Comparison of ENCODE assay signal across 1 cellular context in the genomic region with DNA sequence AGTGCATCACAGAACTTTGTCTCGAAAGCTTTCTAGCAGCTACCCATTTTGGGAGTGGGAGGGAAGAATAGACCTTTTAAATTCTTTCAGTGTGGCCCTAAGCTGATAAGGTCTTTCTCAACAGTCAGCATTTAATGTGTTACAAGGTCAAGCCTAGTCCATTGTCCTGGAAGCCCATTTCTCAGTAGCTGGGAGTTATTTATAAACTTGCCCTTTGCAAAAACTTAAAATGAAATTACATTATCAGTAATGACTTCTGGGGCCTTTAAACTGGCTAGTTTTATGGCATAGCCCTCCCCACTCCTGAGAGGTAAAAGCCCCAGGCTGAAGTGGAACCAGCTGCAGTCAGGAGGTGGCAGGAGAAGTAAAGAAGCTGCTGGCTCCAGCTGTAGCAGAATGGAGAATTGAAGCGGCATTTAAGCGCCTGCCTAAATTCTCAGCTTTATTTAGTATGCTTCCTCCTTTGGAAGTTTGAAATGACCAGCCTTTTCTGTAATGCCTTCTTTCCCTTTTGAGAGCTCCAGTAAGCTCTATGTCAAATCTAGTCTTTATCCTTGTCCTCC.
A peak's percentile ranks its signal among the peaks of the same experiment; 100 is the strongest.
TF ChIP-seq lines count a peak whose summit lies in the region.

No MANE protein-coding gene starts in this region.

TF ChIP-seq in K562, 482 proteins besides CTCF, POLR2A, EP300 and RAD21 (continued from another document and continues in another):
- TF ChIP-seq, protein P1, sequence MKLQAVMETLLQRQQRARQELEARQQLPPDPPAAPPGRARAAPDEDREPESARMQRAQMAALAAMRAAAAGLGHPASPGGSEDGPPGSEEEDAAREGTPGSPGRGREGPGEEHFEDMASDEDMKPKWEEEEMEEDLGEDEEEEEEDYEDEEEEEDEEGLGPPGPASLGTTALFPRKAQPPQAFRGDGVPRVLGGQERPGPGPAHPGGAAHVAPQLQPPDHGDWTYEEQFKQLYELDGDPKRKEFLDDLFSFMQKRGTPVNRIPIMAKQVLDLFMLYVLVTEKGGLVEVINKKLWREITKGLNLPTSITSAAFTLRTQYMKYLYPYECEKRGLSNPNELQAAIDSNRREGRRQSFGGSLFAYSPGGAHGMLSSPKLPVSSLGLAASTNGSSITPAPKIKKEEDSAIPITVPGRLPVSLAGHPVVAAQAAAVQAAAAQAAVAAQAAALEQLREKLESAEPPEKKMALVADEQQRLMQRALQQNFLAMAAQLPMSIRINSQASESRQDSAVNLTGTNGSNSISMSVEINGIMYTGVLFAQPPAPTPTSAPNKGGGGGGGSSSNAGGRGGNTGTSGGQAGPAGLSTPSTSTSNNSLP (IDR thresholded peaks at IDR 0.05; ENCODE audit: borderline replicate concordance, low read depth, low read length): peak; percentile 79
- TF ChIP-seq MEF2A (IDR thresholded peaks at IDR 0.05; ENCODE audit: control insufficient read depth, low read depth, low read length): peak; percentile 93
- TF ChIP-seq SMARCB1 (IDR thresholded peaks at IDR 0.05; ENCODE audit: insufficient read length, low read depth): no peak
- peak; percentile 9; the same call in 1 of the 2 replicates for TF ChIP-seq EHMT2 (IDR thresholded peaks at IDR 0.05)
- TF ChIP-seq FOXP1 (CRISPR knock-in tag; IDR thresholded peaks at IDR 0.05): no peak
- TF ChIP-seq ZNF431 (CRISPR knock-in tag; IDR thresholded peaks at IDR 0.05): no peak
- TF ChIP-seq NFIC (IDR thresholded peaks at IDR 0.05): 0 out of 2 replicates have a peak, but pooled peaks have one; percentile 16
- peak; percentile 16; the same call in 1 of the 2 replicates for TF ChIP-seq ATF7 (IDR thresholded peaks at IDR 0.05)
- TF ChIP-seq MAFK (IDR thresholded peaks at IDR 0.05; ENCODE audit: low read length): peak; percentile 87
- peak; percentile 16 for TF ChIP-seq SMAD1 (IDR thresholded peaks at IDR 0.05; ENCODE audit: low read depth, low read length, partially characterized antibody)
- TF ChIP-seq, protein P2, sequence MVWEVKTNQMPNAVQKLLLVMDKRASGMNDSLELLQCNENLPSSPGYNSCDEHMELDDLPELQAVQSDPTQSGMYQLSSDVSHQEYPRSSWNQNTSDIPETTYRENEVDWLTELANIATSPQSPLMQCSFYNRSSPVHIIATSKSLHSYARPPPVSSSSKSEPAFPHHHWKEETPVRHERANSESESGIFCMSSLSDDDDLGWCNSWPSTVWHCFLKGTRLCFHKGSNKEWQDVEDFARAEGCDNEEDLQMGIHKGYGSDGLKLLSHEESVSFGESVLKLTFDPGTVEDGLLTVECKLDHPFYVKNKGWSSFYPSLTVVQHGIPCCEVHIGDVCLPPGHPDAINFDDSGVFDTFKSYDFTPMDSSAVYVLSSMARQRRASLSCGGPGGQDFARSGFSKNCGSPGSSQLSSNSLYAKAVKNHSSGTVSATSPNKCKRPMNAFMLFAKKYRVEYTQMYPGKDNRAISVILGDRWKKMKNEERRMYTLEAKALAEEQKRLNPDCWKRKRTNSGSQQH (CRISPR knock-in tag; IDR thresholded peaks at IDR 0.05): no peak
- no peak for TF ChIP-seq SNAPC5 (CRISPR knock-in tag; IDR thresholded peaks at IDR 0.05)
- peak; percentile 60; the same call in 1 of the 2 replicates for TF ChIP-seq NFRKB (IDR thresholded peaks at IDR 0.05; ENCODE audit: low read depth)
- TF ChIP-seq, protein P3, sequence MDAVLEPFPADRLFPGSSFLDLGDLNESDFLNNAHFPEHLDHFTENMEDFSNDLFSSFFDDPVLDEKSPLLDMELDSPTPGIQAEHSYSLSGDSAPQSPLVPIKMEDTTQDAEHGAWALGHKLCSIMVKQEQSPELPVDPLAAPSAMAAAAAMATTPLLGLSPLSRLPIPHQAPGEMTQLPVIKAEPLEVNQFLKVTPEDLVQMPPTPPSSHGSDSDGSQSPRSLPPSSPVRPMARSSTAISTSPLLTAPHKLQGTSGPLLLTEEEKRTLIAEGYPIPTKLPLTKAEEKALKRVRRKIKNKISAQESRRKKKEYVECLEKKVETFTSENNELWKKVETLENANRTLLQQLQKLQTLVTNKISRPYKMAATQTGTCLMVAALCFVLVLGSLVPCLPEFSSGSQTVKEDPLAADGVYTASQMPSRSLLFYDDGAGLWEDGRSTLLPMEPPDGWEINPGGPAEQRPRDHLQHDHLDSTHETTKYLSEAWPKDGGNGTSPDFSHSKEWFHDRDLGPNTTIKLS (IDR thresholded peaks at IDR 0.05; ENCODE audit: borderline replicate concordance, low read depth): peak; percentile 24; the same call in 1 of the 2 replicates
- TF ChIP-seq NR3C1 (CRISPR knock-in tag; IDR thresholded peaks at IDR 0.05): no peak
- TF ChIP-seq NR2F6 (CRISPR knock-in tag; IDR thresholded peaks at IDR 0.05): no peak
- no peak for TF ChIP-seq NCOA2 (IDR thresholded peaks at IDR 0.05; ENCODE audit: partially characterized antibody in 2 of 2)
- no peak for TF ChIP-seq CBX2 (IDR thresholded peaks at IDR 0.05; ENCODE audit: insufficient read depth, low read length, poor library complexity, severe bottlenecking)
- TF ChIP-seq IRF2 (CRISPR knock-in tag; IDR thresholded peaks at IDR 0.05): no peak
- no peak for TF ChIP-seq ZNF551 (CRISPR knock-in tag; IDR thresholded peaks at IDR 0.05)
- TF ChIP-seq XRCC5 (IDR thresholded peaks at IDR 0.05; ENCODE audit: low read depth, low read length): peak; percentile 33; the same call in 1 of the 2 replicates
- TF ChIP-seq ZNF449 (CRISPR knock-in tag; IDR thresholded peaks at IDR 0.05): no peak
- TF ChIP-seq POLR2AphosphoS5 (IDR thresholded peaks at IDR 0.05; ENCODE audit: control insufficient read depth, insufficient read depth, low read depth, low read length): peak; percentile 54
- TF ChIP-seq MAZ (CRISPR knock-in tag; conservative IDR thresholded peaks at IDR 0.05 in 1 of 2, IDR thresholded peaks at IDR 0.05 in 1 of 2): peak; percentile 36 to 54
- peak; percentile 72 for TF ChIP-seq GATA2 (CRISPR knock-in tag; IDR thresholded peaks at IDR 0.05)
- TF ChIP-seq PHTF2 (CRISPR knock-in tag; IDR thresholded peaks at IDR 0.05): no peak
- TF ChIP-seq PHF21A (IDR thresholded peaks at IDR 0.05; ENCODE audit: borderline replicate concordance, low read depth): no peak
- TF ChIP-seq KAT8 (IDR thresholded peaks at IDR 0.05; ENCODE audit: low read depth): no peak
- no peak for TF ChIP-seq HNRNPL (IDR thresholded peaks at IDR 0.05; ENCODE audit: low read depth, low read length)
- TF ChIP-seq SUPT5H (IDR thresholded peaks at IDR 0.05): no peak
- no peak for TF ChIP-seq NCOA4 (IDR thresholded peaks at IDR 0.05; ENCODE audit: partially characterized antibody)
- TF ChIP-seq, protein P4, sequence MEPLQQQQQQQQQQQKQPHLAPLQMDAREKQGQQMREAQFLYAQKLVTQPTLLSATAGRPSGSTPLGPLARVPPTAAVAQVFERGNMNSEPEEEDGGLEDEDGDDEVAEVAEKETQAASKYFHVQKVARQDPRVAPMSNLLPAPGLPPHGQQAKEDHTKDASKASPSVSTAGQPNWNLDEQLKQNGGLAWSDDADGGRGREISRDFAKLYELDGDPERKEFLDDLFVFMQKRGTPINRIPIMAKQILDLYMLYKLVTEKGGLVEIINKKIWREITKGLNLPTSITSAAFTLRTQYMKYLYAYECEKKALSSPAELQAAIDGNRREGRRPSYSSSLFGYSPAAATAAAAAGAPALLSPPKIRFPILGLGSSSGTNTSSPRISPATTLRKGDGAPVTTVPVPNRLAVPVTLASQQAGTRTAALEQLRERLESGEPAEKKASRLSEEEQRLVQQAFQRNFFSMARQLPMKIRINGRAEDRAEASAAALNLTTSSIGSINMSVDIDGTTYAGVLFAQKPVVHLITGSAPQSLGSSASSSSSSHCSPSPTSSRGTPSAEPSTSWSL (CRISPR knock-in tag; IDR thresholded peaks at IDR 0.05; ENCODE audit: borderline replicate concordance): no peak
- no peak for TF ChIP-seq KLF1 (tag; IDR thresholded peaks at IDR 0.05)
- TF ChIP-seq BRF1 (IDR thresholded peaks at IDR 0.05; ENCODE audit: borderline replicate concordance, extremely low read depth, insufficient read length): no peak
- no peak for TF ChIP-seq ZFPM2 (CRISPR knock-in tag; IDR thresholded peaks at IDR 0.05)
- TF ChIP-seq, protein P5, sequence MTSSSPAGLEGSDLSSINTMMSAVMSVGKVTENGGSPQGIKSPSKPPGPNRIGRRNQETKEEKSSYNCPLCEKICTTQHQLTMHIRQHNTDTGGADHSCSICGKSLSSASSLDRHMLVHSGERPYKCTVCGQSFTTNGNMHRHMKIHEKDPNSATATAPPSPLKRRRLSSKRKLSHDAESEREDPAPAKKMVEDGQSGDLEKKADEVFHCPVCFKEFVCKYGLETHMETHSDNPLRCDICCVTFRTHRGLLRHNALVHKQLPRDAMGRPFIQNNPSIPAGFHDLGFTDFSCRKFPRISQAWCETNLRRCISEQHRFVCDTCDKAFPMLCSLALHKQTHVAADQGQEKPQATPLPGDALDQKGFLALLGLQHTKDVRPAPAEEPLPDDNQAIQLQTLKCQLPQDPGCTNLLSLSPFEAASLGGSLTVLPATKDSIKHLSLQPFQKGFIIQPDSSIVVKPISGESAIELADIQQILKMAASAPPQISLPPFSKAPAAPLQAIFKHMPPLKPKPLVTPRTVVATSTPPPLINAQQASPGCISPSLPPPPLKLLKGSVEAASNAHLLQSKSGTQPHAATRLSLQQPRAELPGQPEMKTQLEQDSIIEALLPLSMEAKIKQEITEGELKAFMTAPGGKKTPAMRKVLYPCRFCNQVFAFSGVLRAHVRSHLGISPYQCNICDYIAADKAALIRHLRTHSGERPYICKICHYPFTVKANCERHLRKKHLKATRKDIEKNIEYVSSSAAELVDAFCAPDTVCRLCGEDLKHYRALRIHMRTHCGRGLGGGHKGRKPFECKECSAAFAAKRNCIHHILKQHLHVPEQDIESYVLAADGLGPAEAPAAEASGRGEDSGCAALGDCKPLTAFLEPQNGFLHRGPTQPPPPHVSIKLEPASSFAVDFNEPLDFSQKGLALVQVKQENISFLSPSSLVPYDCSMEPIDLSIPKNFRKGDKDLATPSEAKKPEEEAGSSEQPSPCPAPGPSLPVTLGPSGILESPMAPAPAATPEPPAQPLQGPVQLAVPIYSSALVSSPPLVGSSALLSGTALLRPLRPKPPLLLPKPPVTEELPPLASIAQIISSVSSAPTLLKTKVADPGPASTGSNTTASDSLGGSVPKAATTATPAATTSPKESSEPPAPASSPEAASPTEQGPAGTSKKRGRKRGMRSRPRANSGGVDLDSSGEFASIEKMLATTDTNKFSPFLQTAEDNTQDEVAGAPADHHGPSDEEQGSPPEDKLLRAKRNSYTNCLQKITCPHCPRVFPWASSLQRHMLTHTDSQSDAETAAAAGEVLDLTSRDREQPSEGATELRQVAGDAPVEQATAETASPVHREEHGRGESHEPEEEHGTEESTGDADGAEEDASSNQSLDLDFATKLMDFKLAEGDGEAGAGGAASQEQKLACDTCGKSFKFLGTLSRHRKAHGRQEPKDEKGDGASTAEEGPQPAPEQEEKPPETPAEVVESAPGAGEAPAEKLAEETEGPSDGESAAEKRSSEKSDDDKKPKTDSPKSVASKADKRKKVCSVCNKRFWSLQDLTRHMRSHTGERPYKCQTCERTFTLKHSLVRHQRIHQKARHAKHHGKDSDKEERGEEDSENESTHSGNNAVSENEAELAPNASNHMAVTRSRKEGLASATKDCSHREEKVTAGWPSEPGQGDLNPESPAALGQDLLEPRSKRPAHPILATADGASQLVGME (CRISPR knock-in tag; IDR thresholded peaks at IDR 0.05): no peak
- peak; percentile 98 for TF ChIP-seq C11orf30 (IDR thresholded peaks at IDR 0.05; ENCODE audit: low read depth)
- TF ChIP-seq SIX5 (IDR thresholded peaks at IDR 0.05; ENCODE audit: borderline replicate concordance in 1 of 2, insufficient read depth in 1 of 2, low read depth in 1 of 2, low read length in 2 of 2): no peak
- peak; percentile 11 to 34; a peak in 1 of 4 replicates for TF ChIP-seq FOXA3 (CRISPR knock-in tag; conservative IDR thresholded peaks at IDR 0.05 in 1 of 2, IDR thresholded peaks at IDR 0.05 in 1 of 2)
- peak; percentile 61 for TF ChIP-seq CCNT2 (IDR thresholded peaks at IDR 0.05; ENCODE audit: borderline replicate concordance, extremely low read depth, insufficient read length, low read depth, low read length)
- TF ChIP-seq CREM (IDR thresholded peaks at IDR 0.05; ENCODE audit: low read depth): no peak; the same call in 1 of the 2 replicates
- no peak for TF ChIP-seq HNRNPK (IDR thresholded peaks at IDR 0.05; ENCODE audit: low read depth, low read length, poor library complexity, severe bottlenecking)
- TF ChIP-seq RFX1 (IDR thresholded peaks at IDR 0.05): no peak
- no peak; the same call in 1 of the 2 replicates for TF ChIP-seq MYBL2 (IDR thresholded peaks at IDR 0.05; ENCODE audit: low read depth)
- no peak for TF ChIP-seq MYBL2 (CRISPR knock-in tag; IDR thresholded peaks at IDR 0.05; ENCODE audit: borderline replicate concordance)
- no peak for TF ChIP-seq NFATC3 (IDR thresholded peaks at IDR 0.05)
- no peak for TF ChIP-seq CTCFL (IDR thresholded peaks at IDR 0.05; ENCODE audit: borderline replicate concordance, insufficient read depth, low read depth, low read length, poor library complexity, severe bottlenecking)
- peak; percentile 46 for TF ChIP-seq SMARCE1 (IDR thresholded peaks at IDR 0.05)
- peak; percentile 69 for TF ChIP-seq CBFA2T2 (conservative IDR thresholded peaks at IDR 0.05)
- no peak for TF ChIP-seq USF1 (CRISPR knock-in tag; IDR thresholded peaks at IDR 0.05)
